In genomic region chr1:228212966-228213844, GRCh38 we compare ENCODE assay signal across 8 cellular contexts. TPM values are rescaled to one million over a fixed set of nuclear protein-coding genes. Genes with fewer than 3 reads are reported as not detected.
DNase-seq lines count a peak whose midpoint lies in the region; ATAC-seq and TF ChIP-seq lines count a peak whose summit lies in the region.

No MANE protein-coding gene starts in this region.

- no peaks in the 10 kb centered on the region for H3K9me3 Mint-ChIP-seq in activated CD4-positive, alpha-beta memory T cell treated with anti-CD3 and anti-CD28 coated beads, Interleukin-2, amount 10 ng/mL, durations not matched to agents 7 days and 5 days
- H3K9me3 Mint-ChIP-seq in memory B cell, result no peaks in the 10 kb centered on the region

- peak overlapping the region; percentile 79 for H3K4me3 Mint-ChIP-seq in activated CD4-positive, alpha-beta memory T cell treated with anti-CD3 and anti-CD28 coated beads, Interleukin-2, amount 10 ng/mL, durations not matched to agents 7 days and 5 days
- H3K4me3 Mint-ChIP-seq in memory B cell, result peak overlapping the region; percentile 94

- H3K4me1 ChIP-seq in effector memory CD4-positive, alpha-beta T cell (ENCODE audit: control insufficient read depth, insufficient read depth, low read length, poor library complexity, severe bottlenecking), result no peaks in the 10 kb centered on the region

- no peak for DNase-seq in BJ (ENCODE audit: low read depth)
- DNase-seq in NCI-H748 treated with DMSO at 0.1 percent for 48 hours (lab: John Stamatoyannopoulos, UW), result peak; percentile 35
- peak; percentile 90 for DNase-seq in activated CD4-positive, alpha-beta memory T cell treated with anti-CD3 and anti-CD28 coated beads, Interleukin-2, amount 10 ng/mL, durations not matched to agents 7 days and 5 days
- DNase-seq in effector memory CD4-positive, alpha-beta T cell, result peak; percentile 83 to 84 (median 84)
- DNase-seq in memory B cell (ENCODE audit: low spot score in 2 of 2), result peak; percentile 78
- peak; percentile 81 for DNase-seq in stimulated activated CD8-positive, alpha-beta memory T cell treated with anti-CD3 and anti-CD28 coated beads, Interleukin-12 subunit alpha, Interleukin-12 subunit beta, amount 100 ng/mL, for 24 hours (ENCODE audit: extremely low read depth)

- peak overlapping the region; percentile 53 for H3K27ac ChIP-seq in effector memory CD4-positive, alpha-beta T cell (ENCODE audit: insufficient read depth, low read length, poor library complexity, severe bottlenecking)

- ATAC-seq in GM19351 (IDR thresholded peaks at IDR 0.05; ENCODE audit: unreplicated experiment), result peak; percentile 96
- ATAC-seq in HG03469 (IDR thresholded peaks at IDR 0.05; ENCODE audit: unreplicated experiment), result peak; percentile 71
- peak; percentile 96 for ATAC-seq in memory B cell (ENCODE audit: low read depth)

- H3K4me1 Mint-ChIP-seq in activated CD4-positive, alpha-beta memory T cell treated with anti-CD3 and anti-CD28 coated beads, Interleukin-2, amount 10 ng/mL, durations not matched to agents 7 days and 5 days, result peaks cover 6% of the 10 kb centered on the region
- H3K4me1 Mint-ChIP-seq in memory B cell, result peaks cover 11% of the 10 kb centered on the region

- no peaks in the 10 kb centered on the region for H3K27me3 Mint-ChIP-seq in activated CD4-positive, alpha-beta memory T cell treated with anti-CD3 and anti-CD28 coated beads, Interleukin-2, amount 10 ng/mL, durations not matched to agents 7 days and 5 days
- peaks cover 1% of the 10 kb centered on the region for H3K27me3 Mint-ChIP-seq in memory B cell

- peak overlapping the region; percentile 65 for H3K27ac Mint-ChIP-seq in activated CD4-positive, alpha-beta memory T cell treated with anti-CD3 and anti-CD28 coated beads, Interleukin-2, amount 10 ng/mL, durations not matched to agents 7 days and 5 days
- no peak overlapping the region for H3K27ac Mint-ChIP-seq in memory B cell

- peak overlapping the region; percentile 80 for H3K4me3 ChIP-seq in BJ (ENCODE audit: low read depth, low read length)
- peak overlapping the region; percentile 58 for H3K4me3 ChIP-seq in effector memory CD4-positive, alpha-beta T cell (ENCODE audit: insufficient read depth, low read depth, low read length, poor library complexity, severe bottlenecking)

- H3K9me3 ChIP-seq in effector memory CD4-positive, alpha-beta T cell (ENCODE audit: control insufficient read depth, low read length), result no peaks in the 10 kb centered on the region

- CTCF ChIA-PET in BJ (lab: Yijun Ruan, JAX), result interaction anchor here (0.6 to 2.4 kb wide), 14 partner anchors 9 to 301 kb away, joined by 3 to 10 read pairs (median 4); no protein-coding TSS in a partner anchor
- CTCF ChIA-PET in activated CD4-positive, alpha-beta memory T cell treated with anti-CD3 and anti-CD28 coated beads, Interleukin-2, amount 10 ng/mL, durations not matched to agents 7 days and 5 days (lab: Charles Lee), result interaction anchor here (0.6 to 1.1 kb wide), 9 partner anchors 8 to 305 kb away, joined by 3 to 5 read pairs (median 3); no protein-coding TSS in a partner anchor

- H3K27me3 ChIP-seq in BJ (ENCODE audit: control insufficient read depth, insufficient read depth, low read length), result no peaks in the 10 kb centered on the region
- no peaks in the 10 kb centered on the region for H3K27me3 ChIP-seq in effector memory CD4-positive, alpha-beta T cell (replicated peaks; ENCODE audit: control insufficient read depth, insufficient read depth, low read length, poor library complexity, severe bottlenecking)

- POLR2A ChIA-PET in BJ (lab: Charles Lee), result interaction anchor here (0.6 kb wide), 1 partner anchor 20 kb away, joined by 3 read pairs; no protein-coding TSS in a partner anchor
- POLR2A ChIA-PET in activated CD4-positive, alpha-beta memory T cell treated with anti-CD3 and anti-CD28 coated beads, Interleukin-2, amount 10 ng/mL, durations not matched to agents 7 days and 5 days (lab: Charles Lee), result interaction anchor here (0.6 to 1.8 kb wide), 2 partner anchors 244 to 252 kb away, joined by 4 read pairs; no protein-coding TSS in a partner anchor

- peaks cover 2% of the 10 kb centered on the region; the same call in 1 of the 2 replicates for H3K36me3 ChIP-seq in BJ (ENCODE audit: control insufficient read depth, insufficient read depth, low read length)
- peaks cover 6% of the 10 kb centered on the region for H3K36me3 ChIP-seq in effector memory CD4-positive, alpha-beta T cell (ENCODE audit: control insufficient read depth, insufficient read depth, low read length)

- peak; percentile 75 for TF ChIP-seq CTCF in BJ (IDR thresholded peaks at IDR 0.05; ENCODE audit: insufficient read depth, low read depth, low read length)

- no peaks in the 10 kb centered on the region for H3K36me3 Mint-ChIP-seq in activated CD4-positive, alpha-beta memory T cell treated with anti-CD3 and anti-CD28 coated beads, Interleukin-2, amount 10 ng/mL, durations not matched to agents 7 days and 5 days (ENCODE audit: low read depth)
- no peaks in the 10 kb centered on the region for H3K36me3 Mint-ChIP-seq in memory B cell

RNA-seq across cellular contexts. Expression of gene OBSCN, which starts 5.4 kb away (rescaled TPM):
- polyA plus RNA-seq in BJ (2011; rRNA removed), result 2.9 and 3.8 TPM in 2 replicates
- 2.8 and 6.9 TPM in 2 replicates for polyA minus RNA-seq in BJ (2011; rRNA and poly(A)+ RNA removed)
- 1 to 10 TPM; 6.6 to 8.0 TPM for total RNA-seq in activated CD4-positive, alpha-beta memory T cell treated with anti-CD3 and anti-CD28 coated beads, Interleukin-2, amount 10 ng/mL, durations not matched to agents 7 days and 5 days

RNA-seq across cellular contexts. Expression of gene IBA57, which starts 47.6 kb away (rescaled TPM):
- polyA plus RNA-seq in BJ (2011; rRNA removed), result 1.2 and 2.8 TPM in 2 replicates
- 1.8 and 2.7 TPM in 2 replicates for polyA minus RNA-seq in BJ (2011; rRNA and poly(A)+ RNA removed)
- total RNA-seq in activated CD4-positive, alpha-beta memory T cell treated with anti-CD3 and anti-CD28 coated beads, Interleukin-2, amount 10 ng/mL, durations not matched to agents 7 days and 5 days, result 1 to 10 TPM; 4.5 to 5.2 TPM
